8 cellular contexts compared by ENCODE assay signal in genomic region chr3:44729384-44729910, GRCh38. TPM values are rescaled to one million over a fixed set of nuclear protein-coding genes. Genes with fewer than 3 reads are reported as not detected.
DNase-seq lines count a peak whose midpoint lies in the region; ATAC-seq and TF ChIP-seq lines count a peak whose summit lies in the region.

Gene ZNF501 (plus strand): TSS chr3:44729635. CDS start chr3:44734422, 4,787 bp downstream.

- H3F3A ChIP-seq in OCI-LY1 (ENCODE audit: insufficient read depth, low read length) = no peaks in the 10 kb centered on the region

- H3K27ac Mint-ChIP-seq in activated T-helper 2 cell treated with anti-CD3 and anti-CD28 coated beads, Interferon-gamma antibody, Interleukin-2, Interleukin-4, amounts not matched to agents 10 μg/mL and 5 μg/mL and 100 μg/mL, durations not matched to agents 14 hours and 24 hours and 36 hours = peak within 1 kb of the TSS; percentile 78
- H3K27ac Mint-ChIP-seq in natural killer cell = peak within 1 kb of the TSS; percentile 94 to 98
- peak within 1 kb of the TSS; percentile 90 for H3K27ac Mint-ChIP-seq in stimulated activated effector memory CD8-positive, alpha-beta T cell treated with anti-CD3 and anti-CD28 coated beads, Interleukin-12 subunit alpha, Interleukin-12 subunit beta, amount 100 ng/mL, for 72 hours

- H3K4me1 ChIP-seq in A673 (ENCODE audit: insufficient read depth, low read length, poor library complexity, severe bottlenecking) = no peaks in the 10 kb centered on the region
- H3K4me1 ChIP-seq in OCI-LY1 (ENCODE audit: insufficient read depth, low read length, severe bottlenecking) = no peaks in the 10 kb centered on the region

- TF ChIP-seq CTCF in A673 (conservative IDR thresholded peaks at IDR 0.05; ENCODE audit: low read depth, low read length) (no peak), OCI-LY1 (IDR thresholded peaks at IDR 0.05; ENCODE audit: low read length) (no peak), fibroblast of the aortic adventitia (IDR thresholded peaks at IDR 0.05; ENCODE audit: insufficient read depth, low read length) (no peak), natural killer cell (IDR thresholded peaks at IDR 0.05) (no peak)

- DNase-seq in A673 (ENCODE audit: low spot score) = peak; percentile 85
- peak; percentile 76 for DNase-seq in activated T-helper 2 cell treated with anti-CD3 and anti-CD28 coated beads, Interferon-gamma antibody, Interleukin-2, Interleukin-4, amounts not matched to agents 10 μg/mL and 5 μg/mL and 100 μg/mL, durations not matched to agents 14 hours and 24 hours and 36 hours (ENCODE audit: low spot score)
- peak; percentile 92 for DNase-seq in fibroblast of the aortic adventitia (ENCODE audit: low read depth)
- peak; percentile 79 for DNase-seq in natural killer cell
- DNase-seq in stimulated activated effector memory CD8-positive, alpha-beta T cell treated with anti-CD3 and anti-CD28 coated beads, Interleukin-12 subunit alpha, Interleukin-12 subunit beta, amount 100 ng/mL, for 72 hours (ENCODE audit: low spot score in 2 of 2) = peak; percentile 71 to 85

- ATAC-seq in GM18907 (IDR thresholded peaks at IDR 0.05; ENCODE audit: unreplicated experiment) (peak; percentile 93), HG03520 (IDR thresholded peaks at IDR 0.05; ENCODE audit: unreplicated experiment) (peak; percentile 64), natural killer cell (peak; percentile 86 to 96 (median 96))
- peak; percentile 100 for ATAC-seq in stimulated activated effector memory CD8-positive, alpha-beta T cell treated with anti-CD3 and anti-CD28 coated beads, Interleukin-12 subunit alpha, Interleukin-12 subunit beta, amount 100 ng/mL, for 72 hours

- CTCF ChIA-PET in A673 (lab: Charles Lee) = no interaction called here

- peaks cover 86% of the 10 kb centered on the region for H3K9me3 Mint-ChIP-seq in activated T-helper 2 cell treated with anti-CD3 and anti-CD28 coated beads, Interferon-gamma antibody, Interleukin-2, Interleukin-4, amounts not matched to agents 10 μg/mL and 5 μg/mL and 100 μg/mL, durations not matched to agents 14 hours and 24 hours and 36 hours
- H3K9me3 Mint-ChIP-seq in natural killer cell = peaks cover 13 to 35% of the 10 kb centered on the region in 2 donors
- peaks cover 29% of the 10 kb centered on the region for H3K9me3 Mint-ChIP-seq in stimulated activated effector memory CD8-positive, alpha-beta T cell treated with anti-CD3 and anti-CD28 coated beads, Interleukin-12 subunit alpha, Interleukin-12 subunit beta, amount 100 ng/mL, for 72 hours

- H3K36me3 Mint-ChIP-seq in activated T-helper 2 cell treated with anti-CD3 and anti-CD28 coated beads, Interferon-gamma antibody, Interleukin-2, Interleukin-4, amounts not matched to agents 10 μg/mL and 5 μg/mL and 100 μg/mL, durations not matched to agents 14 hours and 24 hours and 36 hours (ENCODE audit: low read depth) = peaks cover 49% of the 10 kb centered on the region
- H3K36me3 Mint-ChIP-seq in natural killer cell = peaks cover 48% of the 10 kb centered on the region
- no peaks in the 10 kb centered on the region for H3K36me3 Mint-ChIP-seq in stimulated activated effector memory CD8-positive, alpha-beta T cell treated with anti-CD3 and anti-CD28 coated beads, Interleukin-12 subunit alpha, Interleukin-12 subunit beta, amount 100 ng/mL, for 72 hours

- BruUV-seq in A673 (replicated peaks; lab: Mats Ljungman, UMichigan) = no TSS peak

- H3K9ac ChIP-seq in OCI-LY1 (ENCODE audit: low read length) = no peak within 1 kb of the TSS

- no peaks in the 10 kb centered on the region for H4K20me1 ChIP-seq in OCI-LY1 (ENCODE audit: insufficient read depth, low read length)

- H3K4me3 ChIP-seq in A673 (ENCODE audit: low read depth, low read length, poor library complexity, severe bottlenecking) (peak within 1 kb of the TSS; percentile 54), OCI-LY1 (ENCODE audit: low read depth, low read length, poor library complexity, severe bottlenecking) (peak within 1 kb of the TSS; percentile 7), fibroblast of the aortic adventitia (ENCODE audit: low read depth, low read length) (peak within 1 kb of the TSS; percentile 70)

- H3K27me3 ChIP-seq in A673 (replicated peaks; ENCODE audit: insufficient read depth, low read depth, low read length, poor library complexity) (no peaks in the 10 kb centered on the region), OCI-LY1 (ENCODE audit: insufficient read depth, low read length) (no peaks in the 10 kb centered on the region)

- H3K27ac ChIP-seq in A673 (ENCODE audit: low read depth, low read length, poor library complexity, severe bottlenecking) (peak within 1 kb of the TSS; percentile 51), OCI-LY1 (ENCODE audit: low read depth, low read length, poor library complexity, severe bottlenecking) (no peak within 1 kb of the TSS)

- peak within 1 kb of the TSS; percentile 16; the same call in 1 of the 2 replicates for H3K4me2 ChIP-seq in OCI-LY1 (ENCODE audit: low read length)

- H3K4me1 Mint-ChIP-seq in activated T-helper 2 cell treated with anti-CD3 and anti-CD28 coated beads, Interferon-gamma antibody, Interleukin-2, Interleukin-4, amounts not matched to agents 10 μg/mL and 5 μg/mL and 100 μg/mL, durations not matched to agents 14 hours and 24 hours and 36 hours (ENCODE audit: low read depth) = peaks cover 11% of the 10 kb centered on the region
- H3K4me1 Mint-ChIP-seq in natural killer cell = peaks cover 17% of the 10 kb centered on the region in 2 donors
- H3K4me1 Mint-ChIP-seq in stimulated activated effector memory CD8-positive, alpha-beta T cell treated with anti-CD3 and anti-CD28 coated beads, Interleukin-12 subunit alpha, Interleukin-12 subunit beta, amount 100 ng/mL, for 72 hours = peaks cover 14% of the 10 kb centered on the region

- peaks cover 36% of the 10 kb centered on the region for H3K9me3 ChIP-seq in A673 (ENCODE audit: low read depth, low read length, poor library complexity, severe bottlenecking)
- peaks cover 26% of the 10 kb centered on the region for H3K9me3 ChIP-seq in OCI-LY1 (ENCODE audit: low read length)

- peak within 1 kb of the TSS; percentile 92 for H3K4me3 Mint-ChIP-seq in activated T-helper 2 cell treated with anti-CD3 and anti-CD28 coated beads, Interferon-gamma antibody, Interleukin-2, Interleukin-4, amounts not matched to agents 10 μg/mL and 5 μg/mL and 100 μg/mL, durations not matched to agents 14 hours and 24 hours and 36 hours (ENCODE audit: low read depth)
- peak within 1 kb of the TSS; percentile 99 for H3K4me3 Mint-ChIP-seq in natural killer cell
- H3K4me3 Mint-ChIP-seq in stimulated activated effector memory CD8-positive, alpha-beta T cell treated with anti-CD3 and anti-CD28 coated beads, Interleukin-12 subunit alpha, Interleukin-12 subunit beta, amount 100 ng/mL, for 72 hours = peak within 1 kb of the TSS; percentile 99

- no peak within 1 kb of the TSS for H2AFZ ChIP-seq in OCI-LY1 (ENCODE audit: low read length)

- no peaks in the 10 kb centered on the region for H3K36me3 ChIP-seq in A673 (ENCODE audit: insufficient read depth, low read length, poor library complexity, severe bottlenecking)
- H3K36me3 ChIP-seq in OCI-LY1 (ENCODE audit: insufficient read depth, low read length) = no peaks in the 10 kb centered on the region

- H3K9me2 ChIP-seq in OCI-LY1 (ENCODE audit: low read depth, low read length) = no peaks in the 10 kb centered on the region

- no peaks in the 10 kb centered on the region for H3K27me3 Mint-ChIP-seq in activated T-helper 2 cell treated with anti-CD3 and anti-CD28 coated beads, Interferon-gamma antibody, Interleukin-2, Interleukin-4, amounts not matched to agents 10 μg/mL and 5 μg/mL and 100 μg/mL, durations not matched to agents 14 hours and 24 hours and 36 hours (ENCODE audit: low read depth)
- no peaks in the 10 kb centered on the region for H3K27me3 Mint-ChIP-seq in natural killer cell (ENCODE audit: low read depth in 2 of 2)

- no peaks in the 10 kb centered on the region for H3K79me2 ChIP-seq in OCI-LY1 (ENCODE audit: insufficient read depth, low read length)

- intact Hi-C loops in A673 (cut with micrococcal nuclease; ENCODE audit: unreplicated experiment) = loop anchor here (1.0 kb wide), 1 partner anchor 17 kb away; the partner anchor contains the start of gene ZNF502
- intact Hi-C loops in activated T-helper 2 cell treated with anti-CD3 and anti-CD28 coated beads, Interferon-gamma antibody, Interleukin-2, Interleukin-4, amounts not matched to agents 10 μg/mL and 5 μg/mL and 100 μg/mL, durations not matched to agents 14 hours and 24 hours and 36 hours (cut with micrococcal nuclease) = loop anchor here (1.0 to 2.0 kb wide), 2 partner anchors 17 to 31 kb away; partner anchors contain the start of genes KIAA1143, KIF15 and ZNF502
- intact Hi-C loops in natural killer cell (cut with micrococcal nuclease) = loop anchor here (1.0 kb wide), 2 partner anchors 17 to 32 kb away; partner anchors contain the start of genes KIAA1143, KIF15 and ZNF502

- POLR2A ChIA-PET in A673 (lab: Charles Lee; ENCODE audit: low non-redundant PET) = no interaction called here

RNA-seq across cellular contexts. Expression of gene ZNF501, which starts in this region (rescaled TPM):
- 2.8 and 4.2 TPM in 2 replicates for total RNA-seq in A673 (2021)
- 1.1 and 1.3 TPM in 2 replicates for total RNA-seq in activated T-helper 2 cell treated with anti-CD3 and anti-CD28 coated beads, Interferon-gamma antibody, Interleukin-2, Interleukin-4, amounts not matched to agents 10 μg/mL and 5 μg/mL and 100 μg/mL, durations not matched to agents 14 hours and 24 hours and 36 hours
- total RNA-seq in fibroblast of the aortic adventitia (ENCODE audit: low replicate concordance) = 7.6 and 13.1 TPM in 2 replicates
- 1 to 10 TPM in 2 of 3 donors, under 1 TPM in 1; 0.40 to 2.2 (median 1.7) TPM for total RNA-seq in natural killer cell

Comparison
In these comparisons a context has a peak if more than half of its experiments do, and no peak if none do; other contexts are left out.
1. H3K4me3 ChIP-seq: peak in every context shown above with its lines; median percentile 70 in fibroblast of the aortic adventitia; 54 in A673; 7 in OCI-LY1.